Comparison of ENCODE assay signal across 20 cellular contexts in genomic region chr4:73087871-73088270, GRCh38. TPM values are rescaled to one million over a fixed set of nuclear protein-coding genes. Genes with fewer than 3 reads are reported as not detected.
DNase-seq lines count a peak whose midpoint lies in the region; ATAC-seq, FAIRE-seq and TF ChIP-seq lines count a peak whose summit lies in the region.
"Had no signal": no experiment of that assay in that cellular context is flagged by ENCODE, and none has a peak within 500 bp of the region (broad histone marks: within the 10 kb centered on the region; RNA-seq: fewer than 3 reads in every experiment).

No MANE protein-coding gene starts in this region.

- no peaks in the 10 kb centered on the region for H4K20me1 ChIP-seq in HepG2 (ENCODE audit: insufficient read depth, low read length)

- H3K9ac ChIP-seq in HepG2 (ENCODE audit: insufficient read depth, low read depth, low read length) (no peak overlapping the region), endodermal cell (ENCODE audit: extremely low read depth, low read length, poor library complexity, severe bottlenecking) (no peak overlapping the region)
- H3K9ac ChIP-seq: BLaER1 had no signal

- H3K4me2 ChIP-seq in HepG2 (ENCODE audit: low read depth, low read length) = no peak overlapping the region
- H3K4me2 ChIP-seq: BLaER1 had no signal

- no peak overlapping the region for H2AFZ ChIP-seq in HepG2 (ENCODE audit: low read length)

- peaks cover 37% of the 10 kb centered on the region for H3K4me1 ChIP-seq in HepG2 (ENCODE audit: insufficient read depth, low read length)
- peaks cover 0 to 21% (median 0%) of the 10 kb centered on the region in 4 donors for H3K4me1 ChIP-seq in right lobe of liver
- no peaks in the 10 kb centered on the region for H3K4me1 ChIP-seq in HEK293 (ENCODE audit: control insufficient read depth, insufficient read depth, low read length)
- H3K4me1 ChIP-seq in endodermal cell (ENCODE audit: control insufficient read depth, insufficient read depth, low read length) = no peaks in the 10 kb centered on the region
- H3K4me1 ChIP-seq: psoas muscle had no signal

- TF ChIP-seq CTCF in HepG2 (CRISPR knock-in tag; IDR thresholded peaks at IDR 0.05) (no peak), right lobe of liver (IDR thresholded peaks at IDR 0.05) (no peak), HEK293 (tag by site-specific recombination; IDR thresholded peaks at IDR 0.05) (no peak), endodermal cell (conservative IDR thresholded peaks at IDR 0.05) (no peak)

- CTCF ChIA-PET in HepG2 (lab: Yijun Ruan, JAX; ENCODE audit: low intra/inter-chr PET ratio, low total read pairs) (no interaction called here), HEK293 (lab: Yijun Ruan, JAX) (no interaction called here)

- H3K27ac Mint-ChIP-seq in effector memory CD8-positive, alpha-beta T cell = peak overlapping the region; percentile 39 to 94
- peak overlapping the region; percentile 6 for H3K27ac Mint-ChIP-seq in stimulated activated effector memory CD8-positive, alpha-beta T cell treated with anti-CD3 and anti-CD28 coated beads, Interleukin-12 subunit alpha, Interleukin-12 subunit beta, amount 100 ng/mL, for 72 hours
- H3K27ac Mint-ChIP-seq in endodermal cell = no peak overlapping the region

- TF ChIP-seq RAD21 in HepG2 (CRISPR knock-in tag; IDR thresholded peaks at IDR 0.05) = no peak

- intact Hi-C loops in HepG2 (cut with micrococcal nuclease; ENCODE audit: unreplicated experiment) = no loop called here
- intact Hi-C loops in right lobe of liver (cut with DNase I) = no loop called here

- no peak for FAIRE-seq in HepG2 (lab: Jason Lieb, UNC)

- no TSS peak for BruUV-seq in HepG2 (replicated peaks; lab: Mats Ljungman, UMichigan)

- H3K27ac ChIP-seq in HepG2 (ENCODE audit: extremely low read length, insufficient read depth, low read length) = no peak overlapping the region
- H3K27ac ChIP-seq in right lobe of liver = no peak overlapping the region
- no peak overlapping the region for H3K27ac ChIP-seq in HEK293 (ENCODE audit: extremely low read depth, low read depth, low read length)
- no peak overlapping the region for H3K27ac ChIP-seq in endodermal cell (ENCODE audit: low read depth, low read length)
- H3K27ac ChIP-seq: BLaER1, left lung, psoas muscle, tibial nerve had no signal

- peaks cover 24% of the 10 kb centered on the region for H3K79me2 ChIP-seq in HepG2 (ENCODE audit: insufficient read depth, low read length)

- H3K9me3 ChIP-seq in HepG2 (ENCODE audit: low read length) (no peaks in the 10 kb centered on the region), right lobe of liver (no peaks in the 10 kb centered on the region), HEK293 (ENCODE audit: control insufficient read depth, insufficient read depth, low read depth, low read length) (no peaks in the 10 kb centered on the region), endodermal cell (ENCODE audit: control insufficient read depth, low read length) (no peaks in the 10 kb centered on the region)
- H3K9me3 ChIP-seq: BLaER1, left lung, psoas muscle, tibial nerve had no signal

- ATAC-seq in HepG2 = no peak
- ATAC-seq in right lobe of liver = no peak
- no peak for ATAC-seq in effector memory CD8-positive, alpha-beta T cell (replicated peaks)
- ATAC-seq in stimulated activated effector memory CD8-positive, alpha-beta T cell treated with anti-CD3 and anti-CD28 coated beads, Interleukin-12 subunit alpha, Interleukin-12 subunit beta, amount 100 ng/mL, for 72 hours = no peak
- ATAC-seq: left lung, psoas muscle had no signal

- peaks cover 5 to 8% of the 10 kb centered on the region in 2 donors for H3K4me1 Mint-ChIP-seq in effector memory CD8-positive, alpha-beta T cell (ENCODE audit: low read depth in 2 of 2)
- peaks cover 21% of the 10 kb centered on the region for H3K4me1 Mint-ChIP-seq in stimulated activated effector memory CD8-positive, alpha-beta T cell treated with anti-CD3 and anti-CD28 coated beads, Interleukin-12 subunit alpha, Interleukin-12 subunit beta, amount 100 ng/mL, for 72 hours
- no peaks in the 10 kb centered on the region for H3K4me1 Mint-ChIP-seq in endodermal cell

- H3K4me3 ChIP-seq in HepG2 (replicated peaks in 1 of 3; ENCODE audit: insufficient read depth in 1 of 3, low read depth in 2 of 3, low read length in 3 of 3) (no peak overlapping the region), right lobe of liver (no peak overlapping the region), HEK293 (ENCODE audit: low read depth, low read length) (no peak overlapping the region), endodermal cell (ENCODE audit: low read length) (no peak overlapping the region)
- H3K4me3 ChIP-seq: BLaER1, left lung, psoas muscle, tibial nerve had no signal

- no peak for DNase-seq in HepG2 (ENCODE audit: low spot score)
- DNase-seq in right lobe of liver = no peak
- no peak for DNase-seq in effector memory CD8-positive, alpha-beta T cell
- no peak for DNase-seq in stimulated activated effector memory CD8-positive, alpha-beta T cell treated with anti-CD3 and anti-CD28 coated beads, Interleukin-12 subunit alpha, Interleukin-12 subunit beta, amount 100 ng/mL, for 72 hours (ENCODE audit: low spot score in 2 of 2)
- DNase-seq in endodermal cell = no peak
- no peak for DNase-seq in CD1c-positive myeloid dendritic cell (ENCODE audit: extremely low spot score)
- DNase-seq: activated CD4-positive, alpha-beta T cell treated with anti-CD3 and anti-CD28 coated beads, Interleukin-2, amount 50 U/mL, for 48 hours; activated effector memory CD4-positive, alpha-beta T cell treated with Interleukin-2 at 50 U/mL for 16 hours; cortex of kidney; left lung; mesendoderm; NCI-H1417 treated with DMSO at 0.1 percent for 48 hours; NCI-H2029 treated with DMSO at 0.1 percent for 48 hours; NCI-H524 treated with DMSO at 0.1 percent for 48 hours; NK-92 treated with Interleukin-12 subunit alpha and Interleukin-12 subunit beta, amount 100 ng/mL, for 24 hours; psoas muscle; stimulated activated CD4-positive, alpha-beta T cell treated with anti-CD3 and anti-CD28 coated beads, Interleukin-4, amount 100 ng/mL, for 1 hour had no signal

- TF ChIP-seq POLR2A in HepG2 (IDR thresholded peaks at IDR 0.05; ENCODE audit: insufficient read depth in 1 of 2, low read depth in 2 of 2, low read length in 2 of 2) (no peak), right lobe of liver (IDR thresholded peaks at IDR 0.05) (no peak)

- H3K27me3 Mint-ChIP-seq in effector memory CD8-positive, alpha-beta T cell = no peaks in the 10 kb centered on the region
- no peaks in the 10 kb centered on the region for H3K27me3 Mint-ChIP-seq in endodermal cell (ENCODE audit: insufficient read depth)

- peaks cover 16 to 51% of the 10 kb centered on the region in 2 experiments for H3K36me3 ChIP-seq in HepG2 (replicated peaks in 1 of 2; ENCODE audit: control insufficient read depth in 1 of 2, insufficient read depth in 2 of 2, low read length in 2 of 2)
- H3K36me3 ChIP-seq in right lobe of liver = peaks cover 5 to 42% (median 8%) of the 10 kb centered on the region in 4 donors
- peaks cover 11 to 61% of the 10 kb centered on the region in 2 experiments for H3K36me3 ChIP-seq in HEK293 (ENCODE audit: control insufficient read depth in 2 of 2, insufficient read depth in 1 of 2, low read length in 2 of 2)
- peaks cover 62% of the 10 kb centered on the region for H3K36me3 ChIP-seq in endodermal cell (ENCODE audit: control insufficient read depth, insufficient read depth, low read length)

- TF ChIP-seq EP300 in HepG2 (IDR thresholded peaks at IDR 0.05; ENCODE audit: low read depth in 2 of 2, low read length in 2 of 2) (no peak), HepG2 (CRISPR knock-in tag; IDR thresholded peaks at IDR 0.05; ENCODE audit: borderline replicate concordance) (no peak)

- H3K36me3 Mint-ChIP-seq in effector memory CD8-positive, alpha-beta T cell (ENCODE audit: insufficient read depth) = peaks cover 32% of the 10 kb centered on the region
- H3K36me3 Mint-ChIP-seq in stimulated activated effector memory CD8-positive, alpha-beta T cell treated with anti-CD3 and anti-CD28 coated beads, Interleukin-12 subunit alpha, Interleukin-12 subunit beta, amount 100 ng/mL, for 72 hours = peaks cover 95% of the 10 kb centered on the region
- peaks cover 53% of the 10 kb centered on the region for H3K36me3 Mint-ChIP-seq in endodermal cell (ENCODE audit: low read depth)

- H3K9me3 Mint-ChIP-seq in effector memory CD8-positive, alpha-beta T cell = no peaks in the 10 kb centered on the region
- H3K9me3 Mint-ChIP-seq in stimulated activated effector memory CD8-positive, alpha-beta T cell treated with anti-CD3 and anti-CD28 coated beads, Interleukin-12 subunit alpha, Interleukin-12 subunit beta, amount 100 ng/mL, for 72 hours = no peaks in the 10 kb centered on the region
- no peaks in the 10 kb centered on the region for H3K9me3 Mint-ChIP-seq in endodermal cell

- POLR2A ChIA-PET in HepG2 (lab: Yijun Ruan, JAX) (no interaction called here), HEK293 (lab: Yijun Ruan, JAX) (no interaction called here)

- H3K4me3 Mint-ChIP-seq in effector memory CD8-positive, alpha-beta T cell = no peak overlapping the region
- H3K4me3 Mint-ChIP-seq in stimulated activated effector memory CD8-positive, alpha-beta T cell treated with anti-CD3 and anti-CD28 coated beads, Interleukin-12 subunit alpha, Interleukin-12 subunit beta, amount 100 ng/mL, for 72 hours = no peak overlapping the region
- no peak overlapping the region for H3K4me3 Mint-ChIP-seq in endodermal cell

- in situ Hi-C loops in HepG2 (cut with HindIII; ENCODE audit: extremely low pct_ligation_motif_present, low pct_unique_long_range_greater_than_20kb) = no loop called here

- H3K27me3 ChIP-seq in HepG2 (ENCODE audit: control insufficient read depth in 1 of 2, insufficient read depth in 2 of 2, low read length in 2 of 2) (no peaks in the 10 kb centered on the region), right lobe of liver (no peaks in the 10 kb centered on the region), endodermal cell (ENCODE audit: control insufficient read depth, insufficient read depth, low read length, poor library complexity, severe bottlenecking) (no peaks in the 10 kb centered on the region)
- H3K27me3 ChIP-seq: BLaER1, left lung, tibial nerve had no signal

RNA-seq across cellular contexts. Expression of gene COX18, which starts 18.4 kb away (rescaled TPM):
- total RNA-seq in HepG2 (2016; rRNA removed; fragmentation: Illumina TruSeq; extraction: Trizol) = 21.3 and 25.3 TPM in 2 replicates
- total RNA-seq in HepG2 (2016; cell fraction: cytosol; rRNA removed; fragmentation: Illumina TruSeq; extraction: Trizol; ENCODE audit: low read depth) = 2.5 and 3.1 TPM in 2 replicates
- 20.2 and 26.8 TPM in 2 replicates for total RNA-seq in HepG2 (2016; cell fraction: insoluble cytoplasmic fraction; rRNA removed; fragmentation: Illumina TruSeq; extraction: Trizol)
- total RNA-seq in HepG2 (2016; cell fraction: membrane; rRNA removed; fragmentation: Illumina TruSeq; extraction: Trizol) = 12.7 and 12.9 TPM in 2 replicates
- total RNA-seq in HepG2 (2016; cell fraction: nucleus; rRNA removed; fragmentation: Illumina TruSeq; extraction: Trizol) = 12.2 and 16.7 TPM in 2 replicates
- polyA plus RNA-seq in HepG2 (2011; rRNA removed) = 8.7 and 9.5 TPM in 2 replicates
- polyA plus RNA-seq in HepG2 (2011; cell fraction: cytosol; rRNA removed) = 8.8 and 11.9 TPM in 2 replicates
- 5.7 and 8.2 TPM in 2 replicates for polyA plus RNA-seq in HepG2 (2011; cell fraction: nucleus; rRNA removed)
- polyA plus RNA-seq in HepG2 (2012) = 7.1 and 8.2 TPM in 2 replicates
- 2.7 TPM in 2 replicates for polyA plus RNA-seq in HepG2 (2016; cell fraction: cytosol; fragmentation: Illumina TruSeq; extraction: Trizol; ENCODE audit: low read depth)
- polyA plus RNA-seq in HepG2 (2016; cell fraction: insoluble cytoplasmic fraction; fragmentation: Illumina TruSeq; extraction: Trizol; ENCODE audit: low read depth) = 17.2 and 20.1 TPM in 2 replicates
- 6.7 and 7.6 TPM in 2 replicates for polyA plus RNA-seq in HepG2 (2016; cell fraction: membrane; fragmentation: Illumina TruSeq; extraction: Trizol; ENCODE audit: low read depth)
- 18.8 and 21.2 TPM in 2 replicates for polyA plus RNA-seq in HepG2 (2016; cell fraction: nucleus; fragmentation: Illumina TruSeq; extraction: Trizol; ENCODE audit: insufficient read depth, low read depth)
- 16.2 and 35.9 TPM in 2 replicates for polyA minus RNA-seq in HepG2 (2011; rRNA and poly(A)+ RNA removed; ENCODE audit: low replicate concordance)
- polyA minus RNA-seq in HepG2 (2011; cell fraction: cytosol; rRNA and poly(A)+ RNA removed) = 13.8 and 16.8 TPM in 2 replicates
- 5.5 and 7.3 TPM in 2 replicates for polyA minus RNA-seq in HepG2 (2011; cell fraction: nucleus; rRNA and poly(A)+ RNA removed)
- 10 to 100 TPM; 12.4 to 28.9 (median 17.0) TPM for total RNA-seq in right lobe of liver
- 10 to 100 TPM; 14.1 to 15.0 TPM for total RNA-seq in endodermal cell
- 18.6 TPM for polyA plus RNA-seq in endodermal cell (2013, experiment 1 of 2)
- 18.3 TPM for polyA plus RNA-seq in endodermal cell (2013, experiment 2 of 2)
